Comparison of ENCODE assay signal across 8 cellular contexts in the genomic region with DNA sequence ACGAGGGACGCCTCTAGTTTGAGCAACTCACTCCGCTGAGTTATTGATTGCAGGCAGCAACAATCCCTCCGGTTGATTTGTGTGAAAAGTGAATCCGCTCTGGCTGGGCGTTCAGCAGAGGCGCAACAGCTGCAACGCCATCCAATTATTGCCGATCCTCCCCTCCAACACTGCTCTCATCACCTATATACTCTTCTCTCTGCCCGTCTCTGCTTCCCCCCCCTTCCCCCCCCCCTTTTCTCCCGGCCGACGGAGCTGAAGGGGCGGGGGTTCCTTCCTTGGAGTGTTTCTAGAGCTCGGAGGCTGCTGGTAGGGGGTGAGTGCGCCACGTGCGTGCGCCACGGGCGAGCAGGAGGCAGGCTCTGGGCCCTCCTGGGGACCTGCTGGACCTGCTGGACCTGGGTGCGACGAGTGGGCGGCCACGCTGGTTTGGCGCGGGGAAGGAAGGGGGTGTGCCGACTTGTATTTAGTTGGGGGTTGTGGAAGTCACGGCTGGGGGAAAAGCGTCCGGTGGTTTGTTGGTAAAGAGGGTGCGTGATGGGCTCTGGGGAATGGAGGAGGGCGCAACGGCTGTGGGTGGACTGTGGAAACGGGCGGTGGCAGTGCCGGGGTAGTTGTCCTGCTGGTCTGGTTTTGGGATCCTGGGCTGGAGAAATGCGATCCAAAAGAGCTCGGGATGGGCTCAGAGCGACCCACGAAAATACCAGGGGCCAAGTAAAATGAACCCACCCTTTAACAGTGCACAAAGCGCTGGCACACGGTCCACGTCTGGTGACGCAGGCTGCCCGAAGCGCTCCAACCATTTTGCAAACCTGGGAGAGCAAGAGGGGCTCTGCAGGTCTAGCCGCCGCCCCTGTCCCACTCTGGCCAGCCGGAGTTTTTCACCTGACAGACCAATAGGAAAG. TPM values are rescaled to one million over a fixed set of nuclear protein-coding genes. Genes with fewer than 3 reads are reported as not detected.
DNase-seq lines count a peak whose midpoint lies in the region; ATAC-seq lines count a peak whose summit lies in the region.

No MANE protein-coding gene starts in this region.

- DNase-seq in activated CD4-positive, CD25-positive, alpha-beta regulatory T cell (lab: John Stamatoyannopoulos, UW): no peak
- DNase-seq in UCSD-AML1 (lab: John Stamatoyannopoulos, UW; ENCODE audit: unreplicated experiment): peak; percentile 86
- peak; percentile 31 to 85 (median 65) for DNase-seq in head of caudate nucleus
- DNase-seq in occipital lobe (lab: John Stamatoyannopoulos, UW): peak; percentile 84
- no peak for DNase-seq in NCI-H1694 treated with DMSO at 0.1 percent for 48 hours (lab: John Stamatoyannopoulos, UW)

- intact Hi-C loops in head of caudate nucleus (cut with DNase I): loop anchor here (10.0 kb wide), 1 partner anchor 1515 kb away; the partner anchor contains the start of gene CETN3

- ATAC-seq in activated CD4-positive, CD25-positive, alpha-beta regulatory T cell treated with anti-CD3 and anti-CD28 coated beads, Interleukin-2, amount 50 U/mL, for 24 hours: peak; percentile 17 to 25
- ATAC-seq in HG03442 (IDR thresholded peaks at IDR 0.05; ENCODE audit: unreplicated experiment) (peak; percentile 31), HG02870 (IDR thresholded peaks at IDR 0.05; ENCODE audit: unreplicated experiment) (no peak)

RNA-seq across cellular contexts. Expression of gene MEF2C, which starts 6.4 kb away (rescaled TPM):
- 2,088 TPM for total RNA-seq in occipital lobe

Comparison
In these comparisons a context has a peak if more than half of its experiments do, and no peak if none do; other contexts are left out.
1. DNase-seq: peak in UCSD-AML1 (single experiment), head of caudate nucleus (42 of 42) and occipital lobe (single experiment); none in activated CD4-positive, CD25-positive, alpha-beta regulatory T cell (0 of 4) and NCI-H1694 treated with DMSO at 0.1 percent for 48 hours (single experiment).